In genomic region chr2:204888222-204888621, GRCh38 we compare ENCODE assay signal across 12 cellular contexts.
"Had no signal": no experiment of that assay in that cellular context is flagged by ENCODE, and none has a peak within 500 bp of the region (broad histone marks: within the 10 kb centered on the region; RNA-seq: fewer than 3 reads in every experiment).

No MANE protein-coding gene starts in this region.

- ATAC-seq: activated naive CD8-positive, alpha-beta T cell treated with anti-CD3 and anti-CD28 coated beads, Interleukin-2, amount 50 U/mL, for 24 hours; activated T-helper 17 cell treated with anti-CD3 and anti-CD28 coated beads, Interleukin-2, amount 50 U/mL, for 72 hours; gastrocnemius medialis; heart left ventricle; pancreas; stimulated activated memory B cell treated with anti-CD40 and anti-IgM and Interleukin-4, amounts not matched to agents 10 μg/mL and 1 μg/mL and 100 μg/mL, for 72 hours had no signal

- DNase-seq: activated CD4-positive, alpha-beta T cell treated with anti-CD3 and anti-CD28 coated beads, Interleukin-2, amount 50 U/mL, for 1 hour; activated naive CD4-positive, alpha-beta T cell treated with anti-CD3 and anti-CD28 coated beads for 36 hours; activated naive CD8-positive, alpha-beta T cell treated with anti-CD3 and anti-CD28 coated beads, Interleukin-2, amount 50 U/mL, for 24 hours; cerebellar nuclear complex; effector CD8-positive, alpha-beta T cell; gastrocnemius medialis; heart left ventricle; pancreas; tibial artery; uterus had no signal
